16 cellular contexts compared by ENCODE assay signal in the genomic region with DNA sequence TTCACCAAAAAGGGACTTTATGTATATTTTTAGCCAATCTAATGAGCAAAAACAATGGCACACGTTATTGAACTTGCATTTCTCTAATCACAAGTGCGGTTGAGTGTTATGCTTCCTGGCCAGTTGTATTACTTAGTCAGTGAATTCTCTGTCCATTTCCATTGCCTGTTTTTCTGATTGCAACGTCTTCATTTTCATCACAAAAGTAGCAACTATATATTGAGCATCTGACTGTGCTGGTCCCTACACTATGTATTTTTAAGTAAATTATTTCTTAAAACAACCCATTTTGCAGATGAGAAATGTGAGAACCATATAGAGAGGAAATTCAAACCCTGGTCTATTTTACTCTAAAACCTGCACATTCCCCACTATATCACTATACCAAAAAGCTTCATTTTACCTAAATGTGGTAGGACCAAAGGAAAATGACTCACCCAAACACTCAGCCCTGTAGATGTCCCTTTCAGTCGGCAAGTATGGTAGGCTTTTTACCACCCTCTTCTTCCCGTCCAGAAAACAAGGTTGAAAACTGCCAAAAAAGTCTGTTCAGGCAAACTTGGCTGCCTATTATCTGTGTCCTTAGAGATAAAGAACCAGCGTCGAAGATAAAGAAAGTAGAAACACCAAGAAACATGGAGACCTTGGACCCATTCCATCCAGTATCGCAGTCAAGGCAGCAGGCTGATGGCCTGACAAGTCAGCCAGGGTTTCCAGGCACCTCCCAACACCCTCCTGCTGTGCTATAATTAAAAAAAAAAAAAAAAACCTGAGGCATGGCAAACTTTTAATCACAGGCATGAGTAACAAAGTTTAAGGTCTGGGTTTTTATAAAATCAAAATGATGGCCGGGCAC. TPM values are rescaled to one million over a fixed set of nuclear protein-coding genes. Genes with fewer than 3 reads are reported as not detected.
"Had no signal": no experiment of that assay in that cellular context is flagged by ENCODE, and none has a peak within 500 bp of the region (broad histone marks: within the 10 kb centered on the region; RNA-seq: fewer than 3 reads in every experiment).

No MANE protein-coding gene starts in this region.

- H3K4me1 ChIP-seq: esophagus squamous epithelium had no signal

- DNase-seq: activated CD4-positive, alpha-beta T cell treated with anti-CD3 and anti-CD28 coated beads, Interleukin-2, amount 50 U/mL, for 1 hour; activated effector memory CD4-positive, alpha-beta T cell treated with Interleukin-2 at 50 U/mL for 16 hours; activated T-cell treated with anti-CD3 and anti-CD28 coated beads, Interleukin-2, amount 50 U/mL, for 1 hour; amniotic stem cell; esophagus squamous epithelium; foreskin melanocyte; kidney; T-cell; transverse colon had no signal

- H3K4me3 ChIP-seq: esophagus squamous epithelium, skin epidermis, transverse colon had no signal

- H3K36me3 ChIP-seq: esophagus squamous epithelium, transverse colon had no signal

- ATAC-seq: T-cell had no signal

- H3K9me3 ChIP-seq: esophagus squamous epithelium, transverse colon had no signal

- FAIRE-seq: kidney had no signal

- H3K27ac ChIP-seq: esophagus squamous epithelium, skin epidermis, transverse colon had no signal

RNA-seq across cellular contexts. Expression of a gene that starts 32.2 kb away (rescaled TPM):
- total RNA-seq: cerebellum, dermis microvascular lymphatic vessel endothelial cell, esophagus squamous epithelium, kidney, lower leg skin, osteocyte, renal cortical epithelial cell, SK-MEL-5, T-cell, transverse colon had no signal
